In genomic region chr1:68528243-68528642, GRCh38 we compare ENCODE assay signal across 25 cellular contexts. TPM values are rescaled to one million over a fixed set of nuclear protein-coding genes. Genes with fewer than 3 reads are reported as not detected.
"Had no signal": no experiment of that assay in that cellular context is flagged by ENCODE, and none has a peak within 500 bp of the region (broad histone marks: within the 10 kb centered on the region; RNA-seq: fewer than 3 reads in every experiment).

No MANE protein-coding gene starts in this region.

- H3K4me3 Mint-ChIP-seq: activated naive CD8-positive, alpha-beta T cell; mesothelial cell of epicardium; naive thymus-derived CD4-positive, alpha-beta T cell; T-helper 2 cell treated with Interferon-gamma antibody and Interleukin-4, amounts not matched to agents 5 μg/mL and 100 μg/mL, for 36 hours had no signal

- H3K36me3 Mint-ChIP-seq: activated naive CD8-positive, alpha-beta T cell; naive thymus-derived CD4-positive, alpha-beta T cell had no signal

- H3K27ac ChIP-seq: ascending aorta, brain microvascular endothelial cell, gastrocnemius medialis, parathyroid adenoma, spleen, testis, transverse colon had no signal

- DNase-seq: activated CD4-positive, alpha-beta T cell treated with anti-CD3 and anti-CD28 coated beads for 4 hours; activated CD4-positive, alpha-beta T cell treated with anti-CD3 and anti-CD28 coated beads, Interleukin-2, amount 50 U/mL, for 4 hours; activated CD4-positive, CD25-positive, alpha-beta regulatory T cell; activated effector memory CD4-positive, alpha-beta T cell treated with Interleukin-2 at 50 U/mL for 16 hours; activated naive CD4-positive, alpha-beta T cell treated with Interleukin-2 at 50 U/mL for 16 hours; brain microvascular endothelial cell; caudate nucleus; cortex of kidney; gastrocnemius medialis; glutamatergic neuron; islet precursor cell; left colon; naive thymus-derived CD4-positive, alpha-beta T cell; nucleus accumbens; right cardiac atrium; spleen; stimulated activated naive CD4-positive, alpha-beta T cell treated with Interleukin-2 at 50 U/mL for 16 hours; T-helper 1 cell; testis; transverse colon had no signal

- ATAC-seq: gastrocnemius medialis; left colon; naive thymus-derived CD4-positive, alpha-beta T cell; right cardiac atrium had no signal

- H3K27me3 ChIP-seq: ascending aorta, brain microvascular endothelial cell, gastrocnemius medialis, testis, transverse colon had no signal

- H3K9ac ChIP-seq: parathyroid adenoma had no signal

- H3K9me3 Mint-ChIP-seq: T-helper 2 cell treated with Interferon-gamma antibody and Interleukin-4, amounts not matched to agents 5 μg/mL and 100 μg/mL, for 36 hours had no signal

- H3K27ac Mint-ChIP-seq: activated naive CD8-positive, alpha-beta T cell; mesothelial cell of epicardium; naive thymus-derived CD4-positive, alpha-beta T cell; T-helper 2 cell treated with Interferon-gamma antibody and Interleukin-4, amounts not matched to agents 5 μg/mL and 100 μg/mL, for 36 hours had no signal

- H2AFZ ChIP-seq: parathyroid adenoma had no signal

- H3K36me3 ChIP-seq: ascending aorta, brain microvascular endothelial cell, gastrocnemius medialis, spleen, transverse colon had no signal

- H3K9me3 ChIP-seq: ascending aorta, gastrocnemius medialis, testis, transverse colon had no signal

- H3K4me1 ChIP-seq: ascending aorta, gastrocnemius medialis, parathyroid adenoma, spleen, testis, transverse colon had no signal

- H3K79me2 ChIP-seq: parathyroid adenoma had no signal

- H3K4me3 ChIP-seq: ascending aorta, gastrocnemius medialis, spleen, testis, transverse colon had no signal

- H3K4me1 Mint-ChIP-seq: mesothelial cell of epicardium; naive thymus-derived CD4-positive, alpha-beta T cell had no signal

RNA-seq across cellular contexts. Expression of gene DEPDC1, which starts 31.4 kb away (rescaled TPM):
- total RNA-seq: ascending aorta had no signal
- polyA plus RNA-seq: naive thymus-derived CD4-positive, alpha-beta T cell had no signal
